In the genomic region with DNA sequence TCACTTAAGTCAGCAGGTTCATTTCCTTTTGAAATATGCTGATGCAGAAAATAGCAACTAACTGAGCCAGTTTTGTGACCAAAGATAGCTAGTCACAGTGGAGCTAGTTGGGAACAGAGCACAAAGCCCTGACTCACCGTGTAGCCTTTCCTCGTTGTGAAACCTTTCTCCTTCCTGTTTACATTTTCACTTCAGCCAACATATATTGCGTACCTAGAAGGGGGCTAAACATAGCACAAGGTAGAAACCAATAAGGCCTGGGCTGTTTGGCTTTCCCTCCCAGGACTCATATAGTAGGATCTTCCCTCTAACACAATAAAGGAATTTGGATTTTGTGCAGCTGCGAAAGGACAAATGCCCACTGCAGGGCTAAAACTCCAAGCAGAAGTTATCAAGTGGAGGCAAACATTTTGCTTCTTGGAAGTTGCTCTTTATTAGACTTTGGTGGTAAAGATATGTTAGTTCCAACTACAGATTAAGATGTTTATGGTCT, we compare ENCODE assay signal across 1 cellular context.
A peak's percentile ranks its signal among the peaks of the same experiment; 100 is the strongest.
TF ChIP-seq lines count a peak whose summit lies in the region.

No MANE protein-coding gene starts in this region.

TF ChIP-seq in K562, 482 proteins besides CTCF, POLR2A, EP300 and RAD21 (continued from another document and continues in another):
- TF ChIP-seq RNF2 (IDR thresholded peaks at IDR 0.05), result peak; percentile 43; the same call in 1 of the 2 replicates
- TF ChIP-seq GTF2A2 (tag; IDR thresholded peaks at IDR 0.05), result no peak
- TF ChIP-seq NR4A1 (CRISPR knock-in tag; IDR thresholded peaks at IDR 0.05), result no peak
- 0 out of 2 replicates have a peak, but pooled peaks have one; percentile 59 for TF ChIP-seq NR4A1 (tag; IDR thresholded peaks at IDR 0.05)
- no peak for TF ChIP-seq PPARD (CRISPR knock-in tag; IDR thresholded peaks at IDR 0.05)
- TF ChIP-seq, protein P1, sequence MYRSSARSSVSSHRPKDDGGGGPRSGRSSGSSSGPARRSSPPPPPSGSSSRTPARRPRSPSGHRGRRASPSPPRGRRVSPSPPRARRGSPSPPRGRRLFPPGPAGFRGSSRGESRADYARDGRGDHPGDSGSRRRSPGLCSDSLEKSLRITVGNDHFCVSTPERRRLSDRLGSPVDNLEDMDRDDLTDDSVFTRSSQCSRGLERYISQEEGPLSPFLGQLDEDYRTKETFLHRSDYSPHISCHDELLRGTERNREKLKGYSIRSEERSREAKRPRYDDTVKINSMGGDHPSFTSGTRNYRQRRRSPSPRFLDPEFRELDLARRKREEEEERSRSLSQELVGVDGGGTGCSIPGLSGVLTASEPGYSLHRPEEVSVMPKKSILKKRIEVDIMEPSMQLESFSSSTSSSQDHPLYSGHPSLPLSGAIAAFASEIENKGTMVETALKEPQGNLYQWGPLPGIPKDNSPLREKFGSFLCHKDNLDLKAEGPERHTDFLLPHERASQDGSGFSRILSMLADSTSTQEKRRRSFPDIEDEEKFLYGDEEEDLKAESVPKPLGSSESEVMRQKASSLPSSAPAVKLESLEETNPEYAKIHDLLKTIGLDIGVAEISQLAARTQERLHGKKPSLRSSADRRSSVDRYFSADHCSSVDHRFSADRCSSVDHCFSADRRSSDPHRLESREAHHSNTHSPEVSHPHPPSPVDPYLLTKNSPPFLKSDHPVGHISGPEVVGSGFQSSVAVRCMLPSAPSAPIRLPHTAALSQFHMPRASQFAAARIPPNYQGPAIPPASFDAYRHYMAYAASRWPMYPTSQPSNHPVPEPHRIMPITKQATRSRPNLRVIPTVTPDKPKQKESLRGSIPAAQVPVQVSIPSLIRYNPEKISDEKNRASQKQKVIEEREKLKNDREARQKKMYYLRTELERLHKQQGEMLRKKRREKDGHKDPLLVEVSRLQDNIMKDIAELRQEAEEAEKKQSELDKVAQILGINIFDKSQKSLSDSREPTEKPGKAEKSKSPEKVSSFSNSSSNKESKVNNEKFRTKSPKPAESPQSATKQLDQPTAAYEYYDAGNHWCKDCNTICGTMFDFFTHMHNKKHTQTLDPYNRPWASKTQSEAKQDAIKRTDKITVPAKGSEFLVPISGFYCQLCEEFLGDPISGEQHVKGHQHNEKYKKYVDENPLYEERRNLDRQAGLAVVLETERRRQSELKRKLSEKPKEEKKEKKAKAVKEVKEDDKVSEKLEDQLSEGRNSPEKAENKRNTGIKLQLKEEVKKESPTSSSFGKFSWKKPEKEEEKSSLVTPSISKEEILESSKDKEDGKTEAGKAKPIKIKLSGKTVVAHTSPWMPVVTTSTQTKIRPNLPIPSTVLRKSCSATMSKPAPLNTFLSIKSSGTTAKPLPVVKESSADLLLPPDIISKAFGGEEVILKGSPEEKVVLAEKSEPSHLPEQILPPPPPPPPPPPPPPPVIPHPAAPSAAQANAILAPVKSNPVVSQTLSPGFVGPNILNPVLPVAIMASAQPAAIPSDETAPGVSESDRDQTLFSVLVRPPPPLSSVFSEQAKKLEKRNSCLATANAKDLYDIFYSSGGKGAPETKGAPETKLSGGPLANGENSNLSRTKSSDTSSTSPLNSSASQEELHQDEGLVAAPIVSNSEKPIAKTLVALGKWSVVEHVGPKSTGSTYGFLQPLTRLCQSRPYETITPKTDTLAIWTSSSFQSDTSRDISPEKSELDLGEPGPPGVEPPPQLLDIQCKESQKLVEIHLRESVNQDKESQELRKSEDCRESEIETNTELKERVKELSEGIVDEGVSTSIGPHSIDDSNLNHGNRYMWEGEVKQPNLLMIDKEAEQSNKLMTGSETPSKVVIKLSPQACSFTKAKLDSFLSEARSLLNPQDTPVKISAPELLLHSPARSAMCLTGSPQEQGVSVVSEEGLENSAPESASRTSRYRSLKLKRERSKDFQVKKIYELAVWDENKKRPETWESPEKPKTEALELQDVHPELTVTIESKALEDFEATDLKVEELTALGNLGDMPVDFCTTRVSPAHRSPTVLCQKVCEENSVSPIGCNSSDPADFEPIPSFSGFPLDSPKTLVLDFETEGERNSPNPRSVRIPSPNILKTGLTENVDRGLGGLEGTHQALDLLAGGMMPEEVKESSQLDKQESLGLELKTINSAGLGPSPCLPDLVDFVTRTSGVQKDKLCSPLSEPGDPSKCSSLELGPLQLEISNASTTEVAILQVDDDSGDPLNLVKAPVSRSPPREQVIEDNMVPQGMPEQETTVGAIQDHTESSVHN (IDR thresholded peaks at IDR 0.05; ENCODE audit: borderline replicate concordance in 1 of 2, low read depth in 1 of 2), result 0 out of 4 replicates have a peak, but pooled peaks of 1 of the 2 experiments have one; percentile 37
- peak; percentile 76 for TF ChIP-seq ZNF175 (CRISPR knock-in tag; IDR thresholded peaks at IDR 0.05; ENCODE audit: low read depth)
- TF ChIP-seq FOXP1 (CRISPR knock-in tag; IDR thresholded peaks at IDR 0.05), result 0 out of 2 replicates have a peak, but pooled peaks have one; percentile 24
- TF ChIP-seq PURB (CRISPR knock-in tag; IDR thresholded peaks at IDR 0.05; ENCODE audit: low read depth), result no peak
- peak; percentile 50; the same call in 1 of the 2 replicates for TF ChIP-seq DDX20 (tag; IDR thresholded peaks at IDR 0.05; ENCODE audit: low read depth)
- 0 out of 2 replicates have a peak, but pooled peaks have one; percentile 42 for TF ChIP-seq ZKSCAN8 (CRISPR knock-in tag; IDR thresholded peaks at IDR 0.05)
- no peak for TF ChIP-seq NFIX (CRISPR knock-in tag; IDR thresholded peaks at IDR 0.05; ENCODE audit: low read depth)
- TF ChIP-seq NBN (IDR thresholded peaks at IDR 0.05; ENCODE audit: low read depth), result peak; percentile 32
- peak; percentile 88 for TF ChIP-seq DPF2 (IDR thresholded peaks at IDR 0.05)
- peak; percentile 75 for TF ChIP-seq JUND (IDR thresholded peaks at IDR 0.05; ENCODE audit: borderline replicate concordance, low read depth, low read length)
- TF ChIP-seq JUND (tag; IDR thresholded peaks at IDR 0.05; ENCODE audit: borderline replicate concordance, low read depth, low read length), result peak; percentile 59; the same call in 1 of the 3 replicates
- TF ChIP-seq NR1H2 (CRISPR knock-in tag; IDR thresholded peaks at IDR 0.05), result no peak
- TF ChIP-seq TBP (optimal IDR thresholded peaks at IDR 0.05; ENCODE audit: low read depth, low read length), result no peak
- no peak for TF ChIP-seq TARDBP (IDR thresholded peaks at IDR 0.05)
- TF ChIP-seq MBD2 (IDR thresholded peaks at IDR 0.05; ENCODE audit: borderline replicate concordance, low read depth), result no peak
- TF ChIP-seq, protein P2, sequence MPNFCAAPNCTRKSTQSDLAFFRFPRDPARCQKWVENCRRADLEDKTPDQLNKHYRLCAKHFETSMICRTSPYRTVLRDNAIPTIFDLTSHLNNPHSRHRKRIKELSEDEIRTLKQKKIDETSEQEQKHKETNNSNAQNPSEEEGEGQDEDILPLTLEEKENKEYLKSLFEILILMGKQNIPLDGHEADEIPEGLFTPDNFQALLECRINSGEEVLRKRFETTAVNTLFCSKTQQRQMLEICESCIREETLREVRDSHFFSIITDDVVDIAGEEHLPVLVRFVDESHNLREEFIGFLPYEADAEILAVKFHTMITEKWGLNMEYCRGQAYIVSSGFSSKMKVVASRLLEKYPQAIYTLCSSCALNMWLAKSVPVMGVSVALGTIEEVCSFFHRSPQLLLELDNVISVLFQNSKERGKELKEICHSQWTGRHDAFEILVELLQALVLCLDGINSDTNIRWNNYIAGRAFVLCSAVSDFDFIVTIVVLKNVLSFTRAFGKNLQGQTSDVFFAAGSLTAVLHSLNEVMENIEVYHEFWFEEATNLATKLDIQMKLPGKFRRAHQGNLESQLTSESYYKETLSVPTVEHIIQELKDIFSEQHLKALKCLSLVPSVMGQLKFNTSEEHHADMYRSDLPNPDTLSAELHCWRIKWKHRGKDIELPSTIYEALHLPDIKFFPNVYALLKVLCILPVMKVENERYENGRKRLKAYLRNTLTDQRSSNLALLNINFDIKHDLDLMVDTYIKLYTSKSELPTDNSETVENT (CRISPR knock-in tag; IDR thresholded peaks at IDR 0.05), result no peak
- TF ChIP-seq, protein P3, sequence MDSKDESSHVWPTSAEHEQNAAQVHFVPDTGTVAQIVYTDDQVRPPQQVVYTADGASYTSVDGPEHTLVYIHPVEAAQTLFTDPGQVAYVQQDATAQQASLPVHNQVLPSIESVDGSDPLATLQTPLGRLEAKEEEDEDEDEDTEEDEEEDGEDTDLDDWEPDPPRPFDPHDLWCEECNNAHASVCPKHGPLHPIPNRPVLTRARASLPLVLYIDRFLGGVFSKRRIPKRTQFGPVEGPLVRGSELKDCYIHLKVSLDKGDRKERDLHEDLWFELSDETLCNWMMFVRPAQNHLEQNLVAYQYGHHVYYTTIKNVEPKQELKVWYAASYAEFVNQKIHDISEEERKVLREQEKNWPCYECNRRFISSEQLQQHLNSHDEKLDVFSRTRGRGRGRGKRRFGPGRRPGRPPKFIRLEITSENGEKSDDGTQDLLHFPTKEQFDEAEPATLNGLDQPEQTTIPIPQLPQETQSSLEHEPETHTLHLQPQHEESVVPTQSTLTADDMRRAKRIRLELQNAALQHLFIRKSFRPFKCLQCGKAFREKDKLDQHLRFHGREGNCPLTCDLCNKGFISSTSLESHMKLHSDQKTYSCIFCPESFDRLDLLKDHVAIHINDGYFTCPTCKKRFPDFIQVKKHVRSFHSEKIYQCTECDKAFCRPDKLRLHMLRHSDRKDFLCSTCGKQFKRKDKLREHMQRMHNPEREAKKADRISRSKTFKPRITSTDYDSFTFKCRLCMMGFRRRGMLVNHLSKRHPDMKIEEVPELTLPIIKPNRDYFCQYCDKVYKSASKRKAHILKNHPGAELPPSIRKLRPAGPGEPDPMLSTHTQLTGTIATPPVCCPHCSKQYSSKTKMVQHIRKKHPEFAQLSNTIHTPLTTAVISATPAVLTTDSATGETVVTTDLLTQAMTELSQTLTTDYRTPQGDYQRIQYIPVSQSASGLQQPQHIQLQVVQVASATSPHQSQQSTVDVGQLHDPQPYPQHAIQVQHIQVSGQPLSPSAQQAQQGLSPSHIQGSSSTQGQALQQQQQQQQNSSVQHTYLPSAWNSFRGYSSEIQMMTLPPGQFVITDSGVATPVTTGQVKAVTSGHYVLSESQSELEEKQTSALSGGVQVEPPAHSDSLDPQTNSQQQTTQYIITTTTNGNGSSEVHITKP (IDR thresholded peaks at IDR 0.05; ENCODE audit: partially characterized antibody), result peak; percentile 86
- no peak for TF ChIP-seq SAP30 (IDR thresholded peaks at IDR 0.05; ENCODE audit: borderline replicate concordance, insufficient read depth, low read depth, low read length, poor library complexity, severe bottlenecking)
- TF ChIP-seq, protein P4, sequence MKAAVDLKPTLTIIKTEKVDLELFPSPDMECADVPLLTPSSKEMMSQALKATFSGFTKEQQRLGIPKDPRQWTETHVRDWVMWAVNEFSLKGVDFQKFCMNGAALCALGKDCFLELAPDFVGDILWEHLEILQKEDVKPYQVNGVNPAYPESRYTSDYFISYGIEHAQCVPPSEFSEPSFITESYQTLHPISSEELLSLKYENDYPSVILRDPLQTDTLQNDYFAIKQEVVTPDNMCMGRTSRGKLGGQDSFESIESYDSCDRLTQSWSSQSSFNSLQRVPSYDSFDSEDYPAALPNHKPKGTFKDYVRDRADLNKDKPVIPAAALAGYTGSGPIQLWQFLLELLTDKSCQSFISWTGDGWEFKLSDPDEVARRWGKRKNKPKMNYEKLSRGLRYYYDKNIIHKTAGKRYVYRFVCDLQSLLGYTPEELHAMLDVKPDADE (conservative IDR thresholded peaks at IDR 0.05; ENCODE audit: control insufficient read depth, low read depth, low read length), result no peak
- TF ChIP-seq ZNF507 (tag; conservative IDR thresholded peaks at IDR 0.05), result 0 out of 2 replicates have a peak, but pooled peaks have one; percentile 19
- peak; percentile 90 for TF ChIP-seq NFRKB (IDR thresholded peaks at IDR 0.05; ENCODE audit: low read depth)
- TF ChIP-seq ARNT (IDR thresholded peaks at IDR 0.05), result peak in 1 of 2 experiments; percentile 75; a peak in 1 of 4 replicates
- TF ChIP-seq MAFK (IDR thresholded peaks at IDR 0.05; ENCODE audit: low read length), result peak; percentile 91
- peak; percentile 10; the same call in 1 of the 2 replicates for TF ChIP-seq EP400 (IDR thresholded peaks at IDR 0.05)
- peak; percentile 31; the same call in 1 of the 2 replicates for TF ChIP-seq NCOR1 (IDR thresholded peaks at IDR 0.05)
- TF ChIP-seq, protein P5, sequence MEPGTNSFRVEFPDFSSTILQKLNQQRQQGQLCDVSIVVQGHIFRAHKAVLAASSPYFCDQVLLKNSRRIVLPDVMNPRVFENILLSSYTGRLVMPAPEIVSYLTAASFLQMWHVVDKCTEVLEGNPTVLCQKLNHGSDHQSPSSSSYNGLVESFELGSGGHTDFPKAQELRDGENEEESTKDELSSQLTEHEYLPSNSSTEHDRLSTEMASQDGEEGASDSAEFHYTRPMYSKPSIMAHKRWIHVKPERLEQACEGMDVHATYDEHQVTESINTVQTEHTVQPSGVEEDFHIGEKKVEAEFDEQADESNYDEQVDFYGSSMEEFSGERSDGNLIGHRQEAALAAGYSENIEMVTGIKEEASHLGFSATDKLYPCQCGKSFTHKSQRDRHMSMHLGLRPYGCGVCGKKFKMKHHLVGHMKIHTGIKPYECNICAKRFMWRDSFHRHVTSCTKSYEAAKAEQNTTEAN (CRISPR knock-in tag; IDR thresholded peaks at IDR 0.05), result no peak
- TF ChIP-seq SRF (CRISPR knock-in tag; IDR thresholded peaks at IDR 0.05), result peak in 1 of 2 experiments; percentile 72; a peak in 1 of 4 replicates
- peak; percentile 52 to 87; a peak in 3 of 4 replicates for TF ChIP-seq FOXA3 (CRISPR knock-in tag; conservative IDR thresholded peaks at IDR 0.05 in 1 of 2, IDR thresholded peaks at IDR 0.05 in 1 of 2)
- no peak for TF ChIP-seq TAF15 (IDR thresholded peaks at IDR 0.05; ENCODE audit: low read depth, low read length)
- TF ChIP-seq, protein P6, sequence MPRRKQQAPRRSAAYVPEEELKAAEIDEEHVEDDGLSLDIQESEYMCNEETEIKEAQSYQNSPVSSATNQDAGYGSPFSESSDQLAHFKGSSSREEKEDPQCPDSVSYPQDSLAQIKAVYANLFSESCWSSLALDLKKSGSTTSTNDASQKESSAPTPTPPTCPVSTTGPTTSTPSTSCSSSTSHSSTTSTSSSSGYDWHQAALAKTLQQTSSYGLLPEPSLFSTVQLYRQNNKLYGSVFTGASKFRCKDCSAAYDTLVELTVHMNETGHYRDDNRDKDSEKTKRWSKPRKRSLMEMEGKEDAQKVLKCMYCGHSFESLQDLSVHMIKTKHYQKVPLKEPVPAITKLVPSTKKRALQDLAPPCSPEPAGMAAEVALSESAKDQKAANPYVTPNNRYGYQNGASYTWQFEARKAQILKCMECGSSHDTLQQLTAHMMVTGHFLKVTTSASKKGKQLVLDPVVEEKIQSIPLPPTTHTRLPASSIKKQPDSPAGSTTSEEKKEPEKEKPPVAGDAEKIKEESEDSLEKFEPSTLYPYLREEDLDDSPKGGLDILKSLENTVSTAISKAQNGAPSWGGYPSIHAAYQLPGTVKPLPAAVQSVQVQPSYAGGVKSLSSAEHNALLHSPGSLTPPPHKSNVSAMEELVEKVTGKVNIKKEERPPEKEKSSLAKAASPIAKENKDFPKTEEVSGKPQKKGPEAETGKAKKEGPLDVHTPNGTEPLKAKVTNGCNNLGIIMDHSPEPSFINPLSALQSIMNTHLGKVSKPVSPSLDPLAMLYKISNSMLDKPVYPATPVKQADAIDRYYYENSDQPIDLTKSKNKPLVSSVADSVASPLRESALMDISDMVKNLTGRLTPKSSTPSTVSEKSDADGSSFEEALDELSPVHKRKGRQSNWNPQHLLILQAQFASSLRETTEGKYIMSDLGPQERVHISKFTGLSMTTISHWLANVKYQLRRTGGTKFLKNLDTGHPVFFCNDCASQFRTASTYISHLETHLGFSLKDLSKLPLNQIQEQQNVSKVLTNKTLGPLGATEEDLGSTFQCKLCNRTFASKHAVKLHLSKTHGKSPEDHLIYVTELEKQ (CRISPR knock-in tag; IDR thresholded peaks at IDR 0.05), result no peak
- TF ChIP-seq FOXM1 (IDR thresholded peaks at IDR 0.05; ENCODE audit: low read depth), result no peak
- TF ChIP-seq FOXM1 (CRISPR knock-in tag; IDR thresholded peaks at IDR 0.05; ENCODE audit: low read depth), result no peak
- TF ChIP-seq ZBED1 (IDR thresholded peaks at IDR 0.05), result no peak
- TF ChIP-seq EWSR1 (IDR thresholded peaks at IDR 0.05; ENCODE audit: borderline replicate concordance, low read depth, partially characterized antibody), result no peak
